Comparison of ENCODE assay signal across 26 cellular contexts in genomic region chr4:31366041-31366440, GRCh38.
A peak's percentile ranks its signal among the peaks of the same experiment; 100 is the strongest.
DNase-seq lines count a peak whose midpoint lies in the region; ATAC-seq and FAIRE-seq lines count a peak whose summit lies in the region.
"Had no signal": no experiment of that assay in that cellular context is flagged by ENCODE, and none has a peak within 500 bp of the region (broad histone marks: within the 10 kb centered on the region; RNA-seq: fewer than 3 reads in every experiment).

No MANE protein-coding gene starts in this region.

- no peaks in the 10 kb centered on the region for H3K27me3 Mint-ChIP-seq in T-helper 2 cell treated with Interferon-gamma antibody and Interleukin-4, amounts not matched to agents 5 μg/mL and 100 μg/mL, for 36 hours (ENCODE audit: low read depth)
- H3K27me3 Mint-ChIP-seq: activated CD4-positive, alpha-beta T cell treated with anti-CD3 and anti-CD28 coated beads for 36 hours; stimulated activated naive B cell treated with anti-CD40 and anti-IgM and Interleukin-4, amounts not matched to agents 10 μg/mL and 1 μg/mL and 100 μg/mL, for 72 hours had no signal

- ATAC-seq in GM21526 (IDR thresholded peaks at IDR 0.05; ENCODE audit: low FRiP score, unreplicated experiment): no peak
- ATAC-seq in HG02642 (IDR thresholded peaks at IDR 0.05; ENCODE audit: poor library complexity, unreplicated experiment): no peak
- ATAC-seq: activated CD4-positive, alpha-beta T cell treated with anti-CD3 and anti-CD28 coated beads for 36 hours; CD8-positive, alpha-beta T cell; right cardiac atrium; stimulated activated naive B cell treated with anti-CD40 and anti-IgM and Interleukin-4, amounts not matched to agents 10 μg/mL and 1 μg/mL and 100 μg/mL, for 72 hours had no signal

- peaks cover 9% of the 10 kb centered on the region for H3K9me3 Mint-ChIP-seq in T-helper 2 cell treated with Interferon-gamma antibody and Interleukin-4, amounts not matched to agents 5 μg/mL and 100 μg/mL, for 36 hours

- H3K4me3 Mint-ChIP-seq in T-helper 2 cell treated with Interferon-gamma antibody and Interleukin-4, amounts not matched to agents 5 μg/mL and 100 μg/mL, for 36 hours: no peak overlapping the region
- H3K4me3 Mint-ChIP-seq: activated CD4-positive, alpha-beta T cell treated with anti-CD3 and anti-CD28 coated beads for 36 hours; CD8-positive, alpha-beta T cell; stimulated activated naive B cell treated with anti-CD40 and anti-IgM and Interleukin-4, amounts not matched to agents 10 μg/mL and 1 μg/mL and 100 μg/mL, for 72 hours had no signal

- no peak overlapping the region for H3K27ac ChIP-seq in epithelial cell of prostate
- H3K27ac ChIP-seq: ascending aorta, coronary artery, testis had no signal

- DNase-seq in ELR (ENCODE audit: low read depth) (peak; percentile 56), RCC 7860 (ENCODE audit: low spot score) (peak; percentile 68), epithelial cell of prostate (ENCODE audit: low read depth, low spot score) (peak; percentile 24), non-pigmented ciliary epithelial cell (ENCODE audit: low read depth) (peak; percentile 14), mesenteric fat pad (ENCODE audit: low spot score) (no peak)
- no peak for DNase-seq in T-helper 2 cell treated with Interferon-gamma antibody and Interleukin-4, amounts not matched to agents 5 μg/mL and 100 μg/mL, for 36 hours (ENCODE audit: low spot score)
- DNase-seq: activated CD4-positive, alpha-beta T cell treated with anti-CD3 and anti-CD28 coated beads for 36 hours; activated naive CD4-positive, alpha-beta T cell treated with anti-CD3 and anti-CD28 coated beads, Interleukin-2, amount 50 U/mL, for 16 hours; CD8-positive, alpha-beta T cell; DMS79; foreskin melanocyte; H7; hippocampal formation; NCI-H1105; NCI-H2081 treated with DMSO at 0.1 percent for 48 hours; NCI-H510A treated with DMSO at 0.1 percent for 48 hours; occipital lobe; right cardiac atrium; stimulated activated naive B cell treated with anti-CD40 and anti-IgM and Interleukin-4, amounts not matched to agents 10 μg/mL and 1 μg/mL and 100 μg/mL, for 72 hours; testis had no signal

- peak; percentile 97 for FAIRE-seq in RCC 7860 (lab: Jason Lieb, UNC)
- FAIRE-seq: islet of Langerhans, TTC549 had no signal

- no peaks in the 10 kb centered on the region for H3K4me1 Mint-ChIP-seq in T-helper 2 cell treated with Interferon-gamma antibody and Interleukin-4, amounts not matched to agents 5 μg/mL and 100 μg/mL, for 36 hours (ENCODE audit: low read depth)
- H3K4me1 Mint-ChIP-seq: activated CD4-positive, alpha-beta T cell treated with anti-CD3 and anti-CD28 coated beads for 36 hours; stimulated activated naive B cell treated with anti-CD40 and anti-IgM and Interleukin-4, amounts not matched to agents 10 μg/mL and 1 μg/mL and 100 μg/mL, for 72 hours had no signal

- no peaks in the 10 kb centered on the region for H3K36me3 Mint-ChIP-seq in T-helper 2 cell treated with Interferon-gamma antibody and Interleukin-4, amounts not matched to agents 5 μg/mL and 100 μg/mL, for 36 hours (ENCODE audit: low read depth)
- H3K36me3 Mint-ChIP-seq: CD8-positive, alpha-beta T cell; stimulated activated naive B cell treated with anti-CD40 and anti-IgM and Interleukin-4, amounts not matched to agents 10 μg/mL and 1 μg/mL and 100 μg/mL, for 72 hours had no signal

- H3K27ac Mint-ChIP-seq in T-helper 2 cell treated with Interferon-gamma antibody and Interleukin-4, amounts not matched to agents 5 μg/mL and 100 μg/mL, for 36 hours: no peak overlapping the region
- H3K27ac Mint-ChIP-seq: activated CD4-positive, alpha-beta T cell treated with anti-CD3 and anti-CD28 coated beads for 36 hours; CD8-positive, alpha-beta T cell; stimulated activated naive B cell treated with anti-CD40 and anti-IgM and Interleukin-4, amounts not matched to agents 10 μg/mL and 1 μg/mL and 100 μg/mL, for 72 hours had no signal

Comparison
In these comparisons a context has a peak if more than half of its experiments do, and no peak if none do; other contexts are left out.
1. DNase-seq: peak in ELR (single experiment), RCC 7860 (single experiment), epithelial cell of prostate (single experiment) and non-pigmented ciliary epithelial cell (single experiment); none in T-helper 2 cell treated with Interferon-gamma antibody and Interleukin-4, amounts not matched to agents 5 μg/mL and 100 μg/mL, for 36 hours (single experiment) and mesenteric fat pad (single experiment).